Comparison of ENCODE assay signal across 18 cellular contexts in the genomic region with DNA sequence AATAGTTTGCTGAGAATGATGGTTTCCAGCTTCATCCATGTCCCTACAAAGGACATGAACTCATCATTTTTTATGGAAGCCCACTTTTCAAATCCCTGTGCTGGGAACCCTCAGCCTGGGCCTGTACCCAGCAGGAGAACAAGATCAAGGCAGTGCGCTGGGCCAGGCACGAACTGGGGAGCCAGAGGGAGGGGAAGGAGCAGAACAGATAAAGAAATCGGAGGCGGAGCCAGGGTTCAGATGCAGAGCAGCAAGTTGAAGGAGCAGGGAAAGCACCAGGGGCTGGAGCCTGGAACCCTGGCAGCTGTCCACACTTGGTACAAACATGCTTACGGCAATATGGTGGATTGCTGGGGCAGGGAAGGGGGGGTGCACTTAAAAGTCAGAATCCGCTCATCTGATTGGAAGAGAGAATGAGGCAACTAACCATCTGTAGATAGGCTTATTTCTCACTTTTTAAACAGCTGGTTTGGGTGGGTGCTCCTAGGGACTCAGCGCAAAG.
"Had no signal": no experiment of that assay in that cellular context is flagged by ENCODE, and none has a peak within 500 bp of the region (broad histone marks: within the 10 kb centered on the region; RNA-seq: fewer than 3 reads in every experiment).

No MANE protein-coding gene starts in this region.

- DNase-seq: activated CD4-positive, alpha-beta T cell treated with anti-CD3 and anti-CD28 coated beads, Interleukin-2, amount 50 U/mL, for 1 hour; activated CD4-positive, CD25-positive, alpha-beta regulatory T cell treated with anti-CD3 and anti-CD28 coated beads, Interleukin-2, amount 50 U/mL, for 72 hours; activated CD8-positive, alpha-beta memory T cell treated with anti-CD3 and anti-CD28 coated beads, Interleukin-2, amount 50 U/mL, for 4 hours; activated gamma-delta T cell; adrenal gland; effector CD8-positive, alpha-beta T cell; natural killer cell; occipital lobe; posterior cingulate gyrus; retina; stimulated activated CD8-positive, alpha-beta memory T cell treated with anti-CD3 and anti-CD28 coated beads, Interleukin-4, amount 100 ng/mL, for 48 hours; stimulated activated naive CD4-positive, alpha-beta T cell; substantia nigra; T1000; tibial artery had no signal

- H3K9me3 Mint-ChIP-seq: activated naive CD4-positive, alpha-beta T cell treated with anti-CD3 and anti-CD28 coated beads, Interleukin-2, amount 50 U/mL, for 72 hours; dendritic cell treated with granulocyte-macrophage colony-stimulating factor and Interleukin-4, amounts not matched to agents 40 ng/mL and 50 ng/mL, for 4 days; natural killer cell had no signal

- H3K4me3 ChIP-seq: adrenal gland, esophagus muscularis mucosa, tibial artery had no signal

- H3K9me3 ChIP-seq: adrenal gland, esophagus muscularis mucosa, tibial artery had no signal

- H3K27ac ChIP-seq: adrenal gland, tibial artery had no signal

- H3K4me3 Mint-ChIP-seq: dendritic cell treated with granulocyte-macrophage colony-stimulating factor and Interleukin-4, amounts not matched to agents 40 ng/mL and 50 ng/mL, for 4 days; natural killer cell had no signal

- H3K36me3 Mint-ChIP-seq: activated naive CD4-positive, alpha-beta T cell treated with anti-CD3 and anti-CD28 coated beads, Interleukin-2, amount 50 U/mL, for 72 hours; natural killer cell had no signal

- H3K36me3 ChIP-seq: adrenal gland, esophagus muscularis mucosa, tibial artery had no signal

- H3K27me3 Mint-ChIP-seq: dendritic cell treated with granulocyte-macrophage colony-stimulating factor and Interleukin-4, amounts not matched to agents 40 ng/mL and 50 ng/mL, for 4 days had no signal

- H3K4me1 Mint-ChIP-seq: natural killer cell had no signal

- ATAC-seq: activated naive CD4-positive, alpha-beta T cell treated with anti-CD3 and anti-CD28 coated beads, Interleukin-2, amount 50 U/mL, for 72 hours; natural killer cell had no signal

- H3K27ac Mint-ChIP-seq: activated naive CD4-positive, alpha-beta T cell treated with anti-CD3 and anti-CD28 coated beads, Interleukin-2, amount 50 U/mL, for 72 hours; dendritic cell treated with granulocyte-macrophage colony-stimulating factor and Interleukin-4, amounts not matched to agents 40 ng/mL and 50 ng/mL, for 4 days; natural killer cell had no signal

- H3K27me3 ChIP-seq: esophagus muscularis mucosa had no signal
